ENCODE assay signal across 31 cellular contexts in the genomic region with DNA sequence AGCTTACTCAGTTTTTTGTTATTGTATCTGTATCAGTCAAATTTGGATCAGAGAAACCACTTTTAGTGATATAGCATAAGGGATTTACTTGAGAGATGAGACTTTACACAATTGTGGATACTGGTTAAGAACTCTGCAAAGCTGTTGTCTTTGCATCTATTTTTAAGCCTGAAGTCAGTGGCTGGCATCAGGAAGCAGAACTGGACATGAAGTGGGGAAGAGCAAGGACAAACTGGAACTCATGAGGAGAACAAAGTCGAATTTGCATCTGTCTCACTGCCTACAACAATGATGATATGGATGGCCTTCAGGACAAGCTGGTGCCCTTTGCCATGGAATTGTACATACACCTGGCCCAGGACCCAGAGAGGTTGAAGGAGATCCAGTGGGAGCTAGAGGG.
"Had no signal": no experiment of that assay in that cellular context is flagged by ENCODE, and none has a peak within 500 bp of the region (broad histone marks: within the 10 kb centered on the region; RNA-seq: fewer than 3 reads in every experiment).

No MANE protein-coding gene starts in this region.

- H3K4me1 Mint-ChIP-seq: activated naive CD4-positive, alpha-beta T cell treated with anti-CD3 and anti-CD28 coated beads, Interleukin-2, amount 10 ng/mL, durations not matched to agents 7 days and 5 days had no signal

- FAIRE-seq: RCC 7860, TTC549 had no signal

- ATAC-seq: activated CD8-positive, alpha-beta T cell treated with anti-CD3 and anti-CD28 coated beads for 36 hours; activated T-cell treated with anti-CD3 and anti-CD28 coated beads, Interleukin-2, amount 50 U/mL, for 4 hours; PC-3 had no signal

- H3K36me3 Mint-ChIP-seq: activated naive CD4-positive, alpha-beta T cell treated with anti-CD3 and anti-CD28 coated beads, Interleukin-2, amount 10 ng/mL, durations not matched to agents 7 days and 5 days had no signal

- H3K4me3 Mint-ChIP-seq: activated CD4-positive, alpha-beta T cell treated with anti-CD3 and anti-CD28 coated beads, Interleukin-2, amount 10 ng/mL, durations not matched to agents 24 days and 14 days; activated CD8-positive, alpha-beta T cell treated with anti-CD3 and anti-CD28 coated beads for 36 hours; activated naive CD4-positive, alpha-beta T cell treated with anti-CD3 and anti-CD28 coated beads, Interleukin-2, amount 10 ng/mL, durations not matched to agents 7 days and 5 days; activated naive CD8-positive, alpha-beta T cell; activated T-cell treated with anti-CD3 and anti-CD28 coated beads, Interleukin-2, amount 50 U/mL, for 4 hours; activated T-helper 1 cell treated with anti-CD3 and anti-CD28 coated beads, Interleukin-12 subunit alpha, Interleukin-12 subunit beta, Interleukin-2, Interleukin-4 antibody, amounts not matched to agents 30 ng/mL and 10 ng/mL and 1 ng/mL, durations not matched to agents 14 hours and 24 hours and 36 hours had no signal

- DNase-seq: activated CD4-positive, alpha-beta T cell treated with anti-CD3 and anti-CD28 coated beads, Interleukin-2, amount 10 ng/mL, durations not matched to agents 24 days and 14 days; activated CD4-positive, alpha-beta T cell treated with anti-CD3 and anti-CD28 coated beads, Interleukin-2, amount 50 U/mL, for 4 hours; activated CD8-positive, alpha-beta memory T cell treated with anti-CD3 and anti-CD28 coated beads, Interleukin-2, amount 50 U/mL, for 4 hours; activated CD8-positive, alpha-beta T cell treated with anti-CD3 and anti-CD28 coated beads for 36 hours; activated effector memory CD4-positive, alpha-beta T cell treated with Interleukin-2 at 50 U/mL for 16 hours; activated naive CD4-positive, alpha-beta T cell treated with anti-CD3 and anti-CD28 coated beads, Interleukin-2, amount 10 ng/mL, durations not matched to agents 7 days and 5 days; activated T-cell treated with anti-CD3 and anti-CD28 coated beads for 4 hours; activated T-cell treated with anti-CD3 and anti-CD28 coated beads, Interleukin-2, amount 50 U/mL, for 4 hours; amniotic stem cell; aorta; brain microvascular endothelial cell; Kasumi-1; KG1; MG63; NCI-H1048; NCI-H1105 treated with DMSO at 0.1 percent for 48 hours; NCI-H1436; NCI-H1694; NCI-H1930; NCI-H2081 treated with DMSO at 0.1 percent for 48 hours; NCI-H510A; NCI-H526; NCI-H748 treated with DMSO at 0.1 percent for 48 hours; NK-92 treated with Interleukin-12 subunit alpha and Interleukin-12 subunit beta, amount 100 ng/mL, for 24 hours; PC-3; SHP77; SJCRH30 had no signal

- H3K27me3 Mint-ChIP-seq: activated naive CD8-positive, alpha-beta T cell had no signal

- H3K9me3 Mint-ChIP-seq: activated CD4-positive, alpha-beta T cell treated with anti-CD3 and anti-CD28 coated beads, Interleukin-2, amount 10 ng/mL, durations not matched to agents 24 days and 14 days; activated CD8-positive, alpha-beta T cell treated with anti-CD3 and anti-CD28 coated beads for 36 hours; activated naive CD4-positive, alpha-beta T cell treated with anti-CD3 and anti-CD28 coated beads, Interleukin-2, amount 10 ng/mL, durations not matched to agents 7 days and 5 days; activated T-cell treated with anti-CD3 and anti-CD28 coated beads, Interleukin-2, amount 50 U/mL, for 4 hours; activated T-helper 1 cell treated with anti-CD3 and anti-CD28 coated beads, Interleukin-12 subunit alpha, Interleukin-12 subunit beta, Interleukin-2, Interleukin-4 antibody, amounts not matched to agents 30 ng/mL and 10 ng/mL and 1 ng/mL, durations not matched to agents 14 hours and 24 hours and 36 hours had no signal

- H3K27ac Mint-ChIP-seq: activated CD4-positive, alpha-beta T cell treated with anti-CD3 and anti-CD28 coated beads, Interleukin-2, amount 10 ng/mL, durations not matched to agents 24 days and 14 days; activated CD8-positive, alpha-beta T cell treated with anti-CD3 and anti-CD28 coated beads for 36 hours; activated naive CD4-positive, alpha-beta T cell treated with anti-CD3 and anti-CD28 coated beads, Interleukin-2, amount 10 ng/mL, durations not matched to agents 7 days and 5 days; activated naive CD8-positive, alpha-beta T cell; activated T-helper 1 cell treated with anti-CD3 and anti-CD28 coated beads, Interleukin-12 subunit alpha, Interleukin-12 subunit beta, Interleukin-2, Interleukin-4 antibody, amounts not matched to agents 30 ng/mL and 10 ng/mL and 1 ng/mL, durations not matched to agents 14 hours and 24 hours and 36 hours had no signal
